1 cellular context compared by ENCODE assay signal in the genomic region with DNA sequence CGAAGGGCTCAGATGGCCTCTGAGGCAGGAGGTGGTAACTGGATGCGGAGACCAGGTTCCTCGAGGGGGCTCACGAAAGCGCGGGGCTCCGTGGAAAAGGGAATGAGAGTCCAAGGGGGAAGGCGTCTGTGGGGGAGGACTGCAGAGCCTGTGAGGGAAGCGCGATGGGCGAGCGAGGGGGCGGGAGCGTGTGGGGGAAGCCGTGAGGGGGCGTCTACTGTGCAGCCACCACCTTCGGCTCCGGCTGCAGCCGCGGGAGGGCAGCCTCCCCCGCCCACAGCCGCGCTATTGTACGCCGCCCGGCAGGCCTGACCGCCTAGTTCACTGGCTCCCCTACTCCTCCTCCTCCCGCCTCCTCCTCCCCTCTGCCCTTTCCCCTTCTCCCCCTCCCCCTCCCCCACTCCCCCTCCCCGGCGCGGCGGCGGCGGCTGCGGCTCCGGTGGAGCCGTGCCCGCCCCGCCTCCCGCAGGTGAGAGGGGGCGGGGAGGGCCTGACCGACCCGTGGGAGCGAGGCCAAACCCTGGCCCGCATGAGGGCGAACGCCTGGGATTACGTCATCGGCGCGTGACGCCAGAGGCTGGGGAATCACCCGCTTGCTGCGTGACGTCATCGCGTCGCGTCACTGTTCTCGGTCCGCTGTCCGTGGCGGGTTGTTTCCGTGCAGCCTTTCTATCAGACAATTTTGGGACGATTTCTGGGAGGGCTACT.
A peak's percentile ranks its signal among the peaks of the same experiment; 100 is the strongest.
TF ChIP-seq lines count a peak whose summit lies in the region.

A gene (minus strand): TSS at position 294 of the 708 bp plus-strand sequence. CDS start 81,574 bp downstream, outside the sequence.

TF ChIP-seq in SK-N-SH, 30 proteins besides CTCF, POLR2A, EP300 and RAD21 (continued from another document):
- TF ChIP-seq, protein P1, sequence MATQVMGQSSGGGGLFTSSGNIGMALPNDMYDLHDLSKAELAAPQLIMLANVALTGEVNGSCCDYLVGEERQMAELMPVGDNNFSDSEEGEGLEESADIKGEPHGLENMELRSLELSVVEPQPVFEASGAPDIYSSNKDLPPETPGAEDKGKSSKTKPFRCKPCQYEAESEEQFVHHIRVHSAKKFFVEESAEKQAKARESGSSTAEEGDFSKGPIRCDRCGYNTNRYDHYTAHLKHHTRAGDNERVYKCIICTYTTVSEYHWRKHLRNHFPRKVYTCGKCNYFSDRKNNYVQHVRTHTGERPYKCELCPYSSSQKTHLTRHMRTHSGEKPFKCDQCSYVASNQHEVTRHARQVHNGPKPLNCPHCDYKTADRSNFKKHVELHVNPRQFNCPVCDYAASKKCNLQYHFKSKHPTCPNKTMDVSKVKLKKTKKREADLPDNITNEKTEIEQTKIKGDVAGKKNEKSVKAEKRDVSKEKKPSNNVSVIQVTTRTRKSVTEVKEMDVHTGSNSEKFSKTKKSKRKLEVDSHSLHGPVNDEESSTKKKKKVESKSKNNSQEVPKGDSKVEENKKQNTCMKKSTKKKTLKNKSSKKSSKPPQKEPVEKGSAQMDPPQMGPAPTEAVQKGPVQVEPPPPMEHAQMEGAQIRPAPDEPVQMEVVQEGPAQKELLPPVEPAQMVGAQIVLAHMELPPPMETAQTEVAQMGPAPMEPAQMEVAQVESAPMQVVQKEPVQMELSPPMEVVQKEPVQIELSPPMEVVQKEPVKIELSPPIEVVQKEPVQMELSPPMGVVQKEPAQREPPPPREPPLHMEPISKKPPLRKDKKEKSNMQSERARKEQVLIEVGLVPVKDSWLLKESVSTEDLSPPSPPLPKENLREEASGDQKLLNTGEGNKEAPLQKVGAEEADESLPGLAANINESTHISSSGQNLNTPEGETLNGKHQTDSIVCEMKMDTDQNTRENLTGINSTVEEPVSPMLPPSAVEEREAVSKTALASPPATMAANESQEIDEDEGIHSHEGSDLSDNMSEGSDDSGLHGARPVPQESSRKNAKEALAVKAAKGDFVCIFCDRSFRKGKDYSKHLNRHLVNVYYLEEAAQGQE (IDR thresholded peaks at IDR 0.05; ENCODE audit: low read depth, low read length): 0 out of 2 replicates have a peak, but pooled peaks have one; percentile 11
- no peak for TF ChIP-seq RCOR1 (IDR thresholded peaks at IDR 0.05; ENCODE audit: low read length)
- TF ChIP-seq, protein P2, sequence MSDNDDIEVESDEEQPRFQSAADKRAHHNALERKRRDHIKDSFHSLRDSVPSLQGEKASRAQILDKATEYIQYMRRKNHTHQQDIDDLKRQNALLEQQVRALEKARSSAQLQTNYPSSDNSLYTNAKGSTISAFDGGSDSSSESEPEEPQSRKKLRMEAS (IDR thresholded peaks at IDR 0.05; ENCODE audit: low read depth): peak; percentile 39; the same call in 1 of the 2 replicates
